In the genomic region with DNA sequence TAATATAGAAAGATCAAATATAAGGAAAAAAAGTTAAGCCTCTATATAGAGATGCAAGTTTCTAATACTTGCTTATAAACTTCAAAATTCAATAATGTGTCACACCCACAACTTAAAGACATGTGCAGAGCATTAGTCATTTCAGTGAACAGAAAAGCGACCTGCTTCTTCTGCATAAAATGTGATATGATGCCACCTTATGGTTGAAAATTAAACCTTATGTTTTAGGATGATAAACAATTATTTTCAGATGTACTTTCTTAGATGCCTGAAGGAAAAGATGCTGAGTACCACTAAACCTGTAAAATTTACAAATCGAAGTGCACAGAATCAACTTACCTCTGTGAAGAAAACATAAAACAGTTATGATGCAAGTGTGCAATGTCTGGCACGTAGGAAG, we compare ENCODE assay signal across 8 cellular contexts.
DNase-seq lines count a peak whose midpoint lies in the region; ATAC-seq and TF ChIP-seq lines count a peak whose summit lies in the region.

No MANE protein-coding gene starts in this region.

- no peaks in the 10 kb centered on the region for H3K4me1 ChIP-seq in prostate gland (replicated peaks)

- TF ChIP-seq POLR2A in prostate gland (IDR thresholded peaks at IDR 0.05), result no peak

- 22% methylated on average over 3 of the region's 3 CpGs for WGBS in prostate gland

- ATAC-seq in HG02852 (IDR thresholded peaks at IDR 0.05; ENCODE audit: unreplicated experiment) (no peak), HG02938 (IDR thresholded peaks at IDR 0.05; ENCODE audit: unreplicated experiment) (no peak), HG03432 (IDR thresholded peaks at IDR 0.05; ENCODE audit: unreplicated experiment) (no peak)

- H3K9me3 ChIP-seq in prostate gland, result no peaks in the 10 kb centered on the region

- H3K27me3 ChIP-seq in prostate gland (replicated peaks; ENCODE audit: insufficient read depth), result no peaks in the 10 kb centered on the region

- DNase-seq in SIG-M5 treated with dmso at 0.1 percent for 504 hours (lab: John Stamatoyannopoulos, UW; ENCODE audit: unreplicated experiment), result peak; percentile 38
- no peak for DNase-seq in SIG-M5 (lab: John Stamatoyannopoulos, UW)
- peak; percentile 70 for DNase-seq in NCI-H748 (lab: John Stamatoyannopoulos, UW; ENCODE audit: unreplicated experiment)
- peak; percentile 29 to 61 for DNase-seq in dermis microvascular lymphatic vessel endothelial cell (ENCODE audit: low read depth in 2 of 2)
- DNase-seq in prostate gland (ENCODE audit: low spot score), result peak; percentile 7

- H3K36me3 ChIP-seq in prostate gland, result no peaks in the 10 kb centered on the region

- no peak overlapping the region for H3K4me3 ChIP-seq in prostate gland

- no peak overlapping the region for H3K27ac ChIP-seq in prostate gland

- TF ChIP-seq CTCF in prostate gland (IDR thresholded peaks at IDR 0.05), result peak in 3 of 4 experiments; percentile 48 to 73 (median 60)

- intact Hi-C loops in prostate gland (cut with DNase I), result loop anchor here (5.0 kb wide), 1 partner anchor 697 kb away; no protein-coding TSS in a partner anchor
